ENCODE assay signal across 1 cellular context in the genomic region with DNA sequence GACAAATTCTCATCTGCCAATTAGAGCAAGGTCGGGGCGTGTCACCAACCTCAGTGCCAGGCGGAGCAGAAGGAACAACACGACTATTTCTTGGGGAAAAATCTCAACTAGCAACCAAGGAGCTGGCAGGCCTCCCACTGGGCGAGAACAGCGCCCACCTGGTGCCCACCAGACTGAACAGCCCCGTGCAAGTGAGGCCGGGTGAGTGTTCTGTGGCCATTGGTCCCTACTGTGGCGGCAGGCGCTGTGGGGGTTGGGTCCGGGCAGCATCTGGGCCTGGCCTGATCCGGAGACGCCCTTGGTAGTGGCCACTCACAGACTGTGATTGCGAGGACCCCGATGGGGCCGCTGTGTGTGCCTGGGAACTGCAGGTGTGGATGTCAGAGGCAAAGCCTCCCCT.
TF ChIP-seq lines count a peak whose summit lies in the region.

No MANE protein-coding gene starts in this region.

TF ChIP-seq in endothelial cell of umbilical vein, 7 proteins besides CTCF, POLR2A, EP300 and RAD21:
- TF ChIP-seq GATA2 (IDR thresholded peaks at IDR 0.05; ENCODE audit: insufficient read depth, insufficient read length, low read depth, low read length) (no peak), EZH2 (IDR thresholded peaks at IDR 0.05; ENCODE audit: borderline replicate concordance, low read depth, low read length, severe bottlenecking) (no peak), JUN (IDR thresholded peaks at IDR 0.05; ENCODE audit: borderline replicate concordance, insufficient read depth, insufficient read length, low read depth) (no peak), FOS (IDR thresholded peaks at IDR 0.05; ENCODE audit: borderline replicate concordance, insufficient read depth, low read length) (no peak), MYC (IDR thresholded peaks at IDR 0.05; ENCODE audit: low read depth, low read length) (no peak), POLR2AphosphoS5 (IDR thresholded peaks at IDR 0.05; ENCODE audit: insufficient read depth, low read depth, low read length) (no peak)
- TF ChIP-seq, protein P1, sequence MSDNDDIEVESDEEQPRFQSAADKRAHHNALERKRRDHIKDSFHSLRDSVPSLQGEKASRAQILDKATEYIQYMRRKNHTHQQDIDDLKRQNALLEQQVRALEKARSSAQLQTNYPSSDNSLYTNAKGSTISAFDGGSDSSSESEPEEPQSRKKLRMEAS (IDR thresholded peaks at IDR 0.05; ENCODE audit: insufficient read depth, insufficient read length), result no peak
